29 cellular contexts compared by ENCODE assay signal in the genomic region with DNA sequence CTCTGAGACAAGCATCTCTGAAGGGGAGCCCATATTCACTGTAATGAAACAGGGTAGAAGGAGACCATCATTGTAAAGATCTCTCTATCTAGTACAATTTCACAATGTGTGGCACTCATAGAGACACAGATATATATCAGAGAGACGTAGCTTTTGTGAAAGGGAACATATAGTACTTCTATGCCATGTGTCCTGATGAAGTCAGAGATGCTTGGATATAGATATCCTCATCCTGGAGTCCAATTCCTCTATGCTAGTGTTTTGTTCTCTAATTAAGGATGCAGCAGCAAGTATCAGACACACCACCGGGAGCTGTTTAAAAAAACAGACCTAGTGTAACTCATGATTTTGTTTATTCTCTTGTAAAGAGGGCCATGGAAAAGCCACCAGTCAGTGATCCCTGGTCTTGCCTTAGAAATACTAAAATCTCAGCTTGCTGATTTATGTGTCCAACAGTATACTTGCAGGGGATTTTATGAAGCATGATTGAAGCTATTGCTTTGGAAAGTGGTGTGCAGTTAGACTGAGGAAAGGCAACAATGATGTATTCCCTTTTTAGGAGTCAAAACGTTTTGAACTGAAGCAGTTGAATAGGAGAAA. TPM values are rescaled to one million over a fixed set of nuclear protein-coding genes. Genes with fewer than 3 reads are reported as not detected.
A peak's percentile ranks its signal among the peaks of the same experiment; 100 is the strongest.
DNase-seq lines count a peak whose midpoint lies in the region; ATAC-seq, FAIRE-seq and TF ChIP-seq lines count a peak whose summit lies in the region.
"Had no signal": no experiment of that assay in that cellular context is flagged by ENCODE, and none has a peak within 500 bp of the region (broad histone marks: within the 10 kb centered on the region; RNA-seq: fewer than 3 reads in every experiment).

No MANE protein-coding gene starts in this region.

- ATAC-seq in SK-N-SH treated with all-trans-retinoic acid at 6 μM for 48 hours = no peak
- no peak for ATAC-seq in GM21381 (IDR thresholded peaks at IDR 0.05; ENCODE audit: unreplicated experiment)
- no peak for ATAC-seq in left cardiac atrium
- ATAC-seq: activated T-cell treated with anti-CD3 and anti-CD28 coated beads, Interleukin-2, amount 50 U/mL, for 72 hours; effector memory CD8-positive, alpha-beta T cell; natural killer cell; right lobe of liver; upper lobe of right lung had no signal

- no peak overlapping the region for H3K27ac Mint-ChIP-seq in osteocyte (ENCODE audit: unreplicated experiment)
- H3K27ac Mint-ChIP-seq: activated B cell treated with CpG ODN at 0.5 μM for 24 hours; activated T-cell treated with anti-CD3 and anti-CD28 coated beads, Interleukin-2, amount 50 U/mL, for 72 hours; effector memory CD8-positive, alpha-beta T cell; IgD-negative memory B cell; natural killer cell; T-helper 2 cell treated with Interferon-gamma antibody and Interleukin-4, amounts not matched to agents 5 μg/mL and 100 μg/mL, for 36 hours had no signal

- H3K36me3 Mint-ChIP-seq in osteocyte (ENCODE audit: unreplicated experiment) = no peaks in the 10 kb centered on the region
- H3K36me3 Mint-ChIP-seq: IgD-negative memory B cell, natural killer cell had no signal

- H3K9me3 Mint-ChIP-seq in osteocyte (ENCODE audit: unreplicated experiment) = no peaks in the 10 kb centered on the region
- H3K9me3 Mint-ChIP-seq: activated B cell treated with CpG ODN at 0.5 μM for 24 hours; activated T-cell treated with anti-CD3 and anti-CD28 coated beads, Interleukin-2, amount 50 U/mL, for 72 hours; natural killer cell; T-helper 2 cell treated with Interferon-gamma antibody and Interleukin-4, amounts not matched to agents 5 μg/mL and 100 μg/mL, for 36 hours had no signal

- no peaks in the 10 kb centered on the region for H3K27me3 Mint-ChIP-seq in osteocyte (ENCODE audit: unreplicated experiment)
- H3K27me3 Mint-ChIP-seq: effector memory CD8-positive, alpha-beta T cell had no signal

- peak; percentile 30 for FAIRE-seq in H54 (lab: Jason Lieb, UNC)
- FAIRE-seq: G401.6 had no signal

- peak overlapping the region; percentile 83 for H3K4me3 Mint-ChIP-seq in osteocyte (ENCODE audit: unreplicated experiment)
- H3K4me3 Mint-ChIP-seq: activated B cell treated with CpG ODN at 0.5 μM for 24 hours; activated T-cell treated with anti-CD3 and anti-CD28 coated beads, Interleukin-2, amount 50 U/mL, for 72 hours; effector memory CD8-positive, alpha-beta T cell; IgD-negative memory B cell; T-helper 2 cell treated with Interferon-gamma antibody and Interleukin-4, amounts not matched to agents 5 μg/mL and 100 μg/mL, for 36 hours had no signal

- intact Hi-C loops in left cardiac atrium (cut with DNase I) = loop anchor here in 1 of 2 donors (2.0 to 5.0 kb wide), 3 partner anchors 102 to 1792 kb away; no protein-coding TSS in a partner anchor

- no peak for TF ChIP-seq CTCF in osteocyte (IDR thresholded peaks at IDR 0.05)

- TF ChIP-seq POLR2A in H54 (IDR thresholded peaks at IDR 0.05; ENCODE audit: low read depth, low read length) = no peak

- DNase-seq in H54 (ENCODE audit: insufficient read length, low spot score) = no peak
- peak; percentile 61 for DNase-seq in globus pallidus (ENCODE audit: low spot score)
- DNase-seq in osteocyte (ENCODE audit: extremely low spot score, unreplicated experiment) = no peak
- DNase-seq in HK-2 (ENCODE audit: unreplicated experiment) = no peak
- DNase-seq in T-helper 1 cell = no peak
- DNase-seq in left cardiac atrium = no peak
- DNase-seq: activated B cell treated with CpG ODN at 0.5 μM for 24 hours; activated CD4-positive, alpha-beta T cell treated with anti-CD3 and anti-CD28 coated beads, Interleukin-2, amount 50 U/mL, for 1 hour; activated naive CD4-positive, alpha-beta T cell; activated T-cell treated with anti-CD3 and anti-CD28 coated beads, Interleukin-2, amount 50 U/mL, for 72 hours; DMS53; effector memory CD8-positive, alpha-beta T cell; foreskin melanocyte; H7; natural killer cell; NCI-H1092 treated with DMSO at 0.1 percent for 48 hours; NCI-H187 treated with DMSO at 0.1 percent for 48 hours; NCI-H748 treated with DMSO at 0.1 percent for 48 hours; posterior cingulate gyrus; right lobe of liver; RPMI8226; stimulated activated CD4-positive, alpha-beta T cell treated with anti-CD3 and anti-CD28 coated beads, Interleukin-12 subunit alpha, Interleukin-12 subunit beta, amount 100 ng/mL, for 4 hours; stimulated activated CD4-positive, alpha-beta T cell treated with anti-CD3 and anti-CD28 coated beads, Interleukin-4, amount 100 ng/mL, for 1 hour; upper lobe of right lung had no signal

- peaks cover 52% of the 10 kb centered on the region for H3K4me1 Mint-ChIP-seq in osteocyte (ENCODE audit: unreplicated experiment)

TF ChIP-seq in SK-N-SH treated with all-trans-retinoic acid at 6 μM for 48 hours, 23 proteins besides CTCF, POLR2A, EP300 and RAD21:
- TF ChIP-seq ZFP30 (CRISPR knock-in tag; IDR thresholded peaks at IDR 0.05) (peak; percentile 40), ZNF565 (CRISPR knock-in tag; conservative IDR thresholded peaks at IDR 0.05; ENCODE audit: low read depth) (no peak), CSDC2 (CRISPR knock-in tag; IDR thresholded peaks at IDR 0.05) (no peak), ZNF8 (CRISPR knock-in tag; IDR thresholded peaks at IDR 0.05) (no peak)

RNA-seq across cellular contexts. Expression of gene NCAM2, which starts 2.5 kb away (rescaled TPM):
- 121 and 135 TPM in 2 replicates for total RNA-seq in osteocyte
- total RNA-seq in left cardiac atrium = 1 to 10 TPM; 4.8 to 6.5 TPM
- total RNA-seq: activated B cell treated with CpG ODN at 0.5 μM for 24 hours; activated T-cell treated with anti-CD3 and anti-CD28 coated beads, Interleukin-2, amount 50 U/mL, for 72 hours; natural killer cell had no signal

Comparison
In these comparisons a context has a peak if more than half of its experiments do, and no peak if none do; other contexts are left out.
1. RNA of gene NCAM2, which starts 2.5 kb away (total RNA-seq): 121 to 135 TPM in osteocyte; 4.8 to 6.5 TPM in left cardiac atrium; every median in the first group is over 10 times any median in the second.